Comparison of ENCODE assay signal across 29 cellular contexts in the genomic region with DNA sequence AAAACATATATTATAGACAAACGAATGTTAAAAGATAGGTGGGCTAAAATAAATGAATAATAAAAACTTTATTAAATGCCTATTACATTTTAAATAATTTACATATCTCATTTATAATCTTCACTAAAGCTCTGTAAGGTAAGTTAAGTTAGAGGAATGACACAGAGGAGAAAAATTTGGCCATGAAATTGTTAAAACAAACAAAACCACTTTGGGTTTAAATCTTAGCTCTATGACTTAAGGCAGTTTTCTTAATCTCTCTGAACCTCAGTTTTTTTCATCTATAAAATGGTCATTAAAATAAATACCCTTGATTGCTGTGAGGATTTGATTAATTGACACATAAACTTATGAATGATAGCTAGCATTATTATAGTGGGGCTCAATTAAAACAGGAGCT.
"Had no signal": no experiment of that assay in that cellular context is flagged by ENCODE, and none has a peak within 500 bp of the region (broad histone marks: within the 10 kb centered on the region; RNA-seq: fewer than 3 reads in every experiment).

No MANE protein-coding gene starts in this region.

- H3K4me1 ChIP-seq: gastrocnemius medialis, pancreas, prostate gland, thyroid gland, upper lobe of right lung had no signal

- H3K27me3 ChIP-seq: brain microvascular endothelial cell, gastrocnemius medialis, pancreas, thyroid gland, upper lobe of right lung had no signal

- H3K4me3 ChIP-seq: gastrocnemius medialis, pancreas, prostate gland, skin epidermis, thyroid gland, upper lobe of right lung had no signal

- H3K9me3 ChIP-seq: gastrocnemius medialis, pancreas, prostate gland, thyroid gland, upper lobe of right lung had no signal

- H3K36me3 ChIP-seq: brain microvascular endothelial cell, gastrocnemius medialis, pancreas, prostate gland, thyroid gland, upper lobe of right lung had no signal

- DNase-seq: activated CD4-positive, alpha-beta T cell treated with anti-CD3 and anti-CD28 coated beads for 36 hours; activated CD4-positive, alpha-beta T cell treated with anti-CD3 and anti-CD28 coated beads, Interleukin-2, amount 50 U/mL, for 4 hours; activated CD4-positive, CD25-positive, alpha-beta regulatory T cell; activated naive CD4-positive, alpha-beta T cell; activated T-cell treated with anti-CD3 and anti-CD28 coated beads for 4 hours; activated T-cell treated with anti-CD3 and anti-CD28 coated beads, Interleukin-2, amount 50 U/mL, for 72 hours; aorta; brain microvascular endothelial cell; central memory CD4-positive, alpha-beta T cell; gastrocnemius medialis; glutamatergic neuron; islet precursor cell; left cardiac atrium; left ventricle myocardium superior; naive thymus-derived CD8-positive, alpha-beta T cell; nucleus accumbens; pancreas; retina; stimulated activated CD4-positive, alpha-beta T cell treated with anti-CD3 and anti-CD28 coated beads, Interleukin-12 subunit alpha, Interleukin-12 subunit beta, amount 100 ng/mL, for 4 hours; stimulated activated CD4-positive, alpha-beta T cell treated with anti-CD3 and anti-CD28 coated beads, Interleukin-4, amount 100 ng/mL, for 1 hour; stimulated activated naive CD8-positive, alpha-beta T cell treated with anti-CD3 and anti-CD28 coated beads, Interleukin-15, amount 100 ng/mL, for 72 hours; substantia nigra; T-helper 1 cell; thyroid gland; upper lobe of right lung had no signal

- FAIRE-seq: endothelial cell of umbilical vein, pancreas had no signal

- H3K27ac ChIP-seq: brain microvascular endothelial cell, gastrocnemius medialis, pancreas, prostate gland, thyroid gland, upper lobe of right lung had no signal

- ATAC-seq: activated CD4-positive, alpha-beta T cell treated with anti-CD3 and anti-CD28 coated beads for 36 hours; activated T-cell treated with anti-CD3 and anti-CD28 coated beads, Interleukin-2, amount 50 U/mL, for 72 hours; gastrocnemius medialis; left cardiac atrium; left ventricle myocardium superior; naive thymus-derived CD8-positive, alpha-beta T cell; pancreas; sciatic nerve; stimulated activated naive CD8-positive, alpha-beta T cell treated with anti-CD3 and anti-CD28 coated beads, Interleukin-15, amount 100 ng/mL, for 72 hours; upper lobe of right lung had no signal
